8 cellular contexts compared by ENCODE assay signal in the genomic region with DNA sequence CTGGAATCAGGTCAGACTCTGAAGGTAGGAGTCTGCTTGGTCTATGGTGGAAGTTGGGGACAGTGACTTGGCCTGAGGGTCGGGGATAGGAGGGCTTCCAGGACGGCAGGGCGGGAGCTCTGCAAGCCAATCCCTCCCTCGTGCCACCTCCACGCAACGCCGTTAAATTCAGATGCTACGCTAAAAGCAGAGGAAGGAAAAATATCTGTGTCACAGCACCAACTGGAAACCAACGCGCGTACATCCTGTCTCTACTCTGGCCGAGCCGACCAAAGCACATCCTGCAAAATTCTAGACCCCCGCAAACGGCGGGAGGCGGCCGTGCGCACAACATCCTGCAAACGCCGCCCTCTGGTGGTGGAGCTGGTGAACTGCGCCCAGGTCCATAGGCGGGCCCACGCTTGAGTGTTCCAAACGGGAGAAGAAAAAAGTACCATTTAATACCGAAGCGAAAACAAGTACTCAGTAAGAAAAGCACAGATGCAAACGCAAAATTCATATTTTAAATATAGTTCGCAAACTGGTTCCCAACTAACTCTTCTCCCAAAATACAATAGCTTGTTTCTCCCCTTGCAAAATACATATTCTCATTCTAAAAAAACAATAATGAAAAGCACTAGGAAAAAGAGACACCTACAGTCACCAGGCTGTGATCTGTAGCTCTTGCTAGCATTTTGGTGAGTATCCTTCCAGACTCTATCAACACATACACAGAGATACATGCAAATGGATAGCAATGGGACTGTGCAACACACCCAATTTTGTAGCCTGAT. TPM values are rescaled to one million over a fixed set of nuclear protein-coding genes. Genes with fewer than 3 reads are reported as not detected.
A peak's percentile ranks its signal among the peaks of the same experiment; 100 is the strongest.
DNase-seq lines count a peak whose midpoint lies in the region; ATAC-seq, FAIRE-seq and TF ChIP-seq lines count a peak whose summit lies in the region.

No MANE protein-coding gene starts in this region.

- H3K79me2 ChIP-seq in K562 (ENCODE audit: control insufficient read depth, insufficient read depth, low read length) (no peaks in the 10 kb centered on the region), smooth muscle cell (ENCODE audit: low read depth) (no peaks in the 10 kb centered on the region)

- CTCF ChIA-PET in HEK293T (lab: Yijun Ruan, JAX) = interaction anchor here (0.6 to 2.9 kb wide), 20 partner anchors 9 to 870 kb away, joined by 3 to 24 read pairs (median 5); no protein-coding TSS in a partner anchor
- CTCF ChIA-PET in K562 (lab: Yijun Ruan, JAX; ENCODE audit: low intra/inter-chr PET ratio) = interaction anchor here (0.6 to 1.2 kb wide), 5 partner anchors 15 to 343 kb away, joined by 3 to 7 read pairs (median 4); no protein-coding TSS in a partner anchor

- H3K27ac ChIP-seq in K562 (ENCODE audit: extremely low read depth, low read depth, low read length) (no peak overlapping the region), iPS-18a (ENCODE audit: low read length) (no peak overlapping the region), smooth muscle cell (ENCODE audit: low read depth) (no peak overlapping the region)

- H3K4me3 ChIP-seq in K562 (no peak overlapping the region), iPS-18a (ENCODE audit: low read length) (peak overlapping the region; percentile 40), smooth muscle cell (peak overlapping the region; percentile 42)

- intact Hi-C loops in K562 (cut with micrococcal nuclease) = loop anchor here (1.0 to 10.0 kb wide), 3 partner anchors 77 to 343 kb away; no protein-coding TSS in a partner anchor

- FAIRE-seq in TTC549 (lab: Jason Lieb, UNC) = peak; percentile 17
- FAIRE-seq in K562 (lab: Jason Lieb, UNC) = no peak

- H2AFZ ChIP-seq in K562 (ENCODE audit: low read depth, low read length) = no peak overlapping the region
- peak overlapping the region; percentile 90 for H2AFZ ChIP-seq in smooth muscle cell (ENCODE audit: low read depth)

- peak; percentile 91 for ATAC-seq in K562

- TF ChIP-seq POLR2A in K562 (conservative IDR thresholded peaks at IDR 0.05) = no peak

- 4% methylated on average over 27 of the region's 29 CpGs for WGBS in K562 (ENCODE audit: insufficient coverage, low coverage, missing lambda C conversion rate)
- WGBS in smooth muscle cell (ENCODE audit: low lambda C conversion rate) = 11% methylated on average over 29 of the region's 29 CpGs

- H3K9ac ChIP-seq in K562 (ENCODE audit: insufficient read depth in 1 of 2, low read depth in 2 of 2, low read length in 2 of 2) = no peak overlapping the region
- no peak overlapping the region for H3K9ac ChIP-seq in iPS-18a (ENCODE audit: low read length)
- no peak overlapping the region for H3K9ac ChIP-seq in smooth muscle cell (ENCODE audit: low read depth)

- in situ Hi-C loops in K562 (cut with MboI) = loop anchor here (25.0 kb wide), 1 partner anchor 101 kb away; no protein-coding TSS in a partner anchor

- H4K20me1 ChIP-seq in K562 (replicated peaks; ENCODE audit: control insufficient read depth, insufficient read depth, low read length) = no peaks in the 10 kb centered on the region
- H4K20me1 ChIP-seq in smooth muscle cell (ENCODE audit: low read depth) = no peaks in the 10 kb centered on the region

- H3K4me1 ChIP-seq in K562 (replicated peaks in 1 of 2; ENCODE audit: control insufficient read depth in 2 of 2, insufficient read depth in 2 of 2, low read length in 2 of 2) (no peaks in the 10 kb centered on the region), iPS-18a (ENCODE audit: control insufficient read depth, low read depth, low read length) (no peaks in the 10 kb centered on the region), smooth muscle cell (ENCODE audit: low read depth) (peaks cover 3% of the 10 kb centered on the region)

- POLR2A ChIA-PET in HEK293T (lab: Yijun Ruan, JAX) = interaction anchor here (1.5 kb wide), 1 partner anchor 160 kb away, joined by 4 read pairs; no protein-coding TSS in a partner anchor
- POLR2A ChIA-PET in K562 (lab: Yijun Ruan, JAX) = interaction anchor here (0.6 to 0.9 kb wide), 2 partner anchors 65 to 161 kb away, joined by 3 read pairs; no protein-coding TSS in a partner anchor

- H3K36me3 ChIP-seq in K562 (ENCODE audit: control insufficient read depth, insufficient read depth, low read length) (no peaks in the 10 kb centered on the region), iPS-18a (ENCODE audit: control insufficient read depth, low read depth, low read length) (no peaks in the 10 kb centered on the region), smooth muscle cell (ENCODE audit: low read depth) (no peaks in the 10 kb centered on the region)

- TF ChIP-seq CTCF in GM12873 (IDR thresholded peaks at IDR 0.05; ENCODE audit: insufficient read depth, low read depth, low read length, missing control alignments) = peak; percentile 91
- TF ChIP-seq CTCF in K562 (IDR thresholded peaks at IDR 0.05 in 2 of 3, conservative IDR thresholded peaks at IDR 0.05 in 1 of 3; ENCODE audit: insufficient read depth in 2 of 3, low read depth in 1 of 3, low read length in 3 of 3) = peak; percentile 68 to 93 (median 83)
- peak; percentile 94 for TF ChIP-seq CTCF in smooth muscle cell (IDR thresholded peaks at IDR 0.05; ENCODE audit: borderline replicate concordance, insufficient read depth, poor library complexity, severe bottlenecking)

- no peak for TF ChIP-seq EP300 in K562 (IDR thresholded peaks at IDR 0.05; ENCODE audit: low read length)

- H3F3A ChIP-seq in smooth muscle cell (ENCODE audit: low read depth) = no peaks in the 10 kb centered on the region

- H3K9me3 ChIP-seq in K562 (replicated peaks; ENCODE audit: control insufficient read depth, insufficient read depth, low read depth, low read length) (no peaks in the 10 kb centered on the region), iPS-18a (ENCODE audit: control insufficient read depth, low read depth, low read length) (no peaks in the 10 kb centered on the region), smooth muscle cell (replicated peaks; ENCODE audit: low read depth) (no peaks in the 10 kb centered on the region)

- H3K4me2 ChIP-seq in K562 (ENCODE audit: insufficient read depth, low read length) (no peak overlapping the region), smooth muscle cell (peak overlapping the region; percentile 91)

- TF ChIP-seq RAD21 in K562 (CRISPR knock-in tag; conservative IDR thresholded peaks at IDR 0.05 in 1 of 2, IDR thresholded peaks at IDR 0.05 in 1 of 2) = peak; percentile 54 to 67

- no peaks in the 10 kb centered on the region for H3K9me1 ChIP-seq in K562 (ENCODE audit: control insufficient read depth, insufficient read depth, low read length)

- H3K27me3 ChIP-seq in K562 (ENCODE audit: control insufficient read depth in 2 of 2, insufficient read depth in 2 of 2, low read length in 2 of 2) = 0 out of 5 replicates have a peak, but pooled peaks cover 0 to 6% of the 10 kb centered on the region in 2 experiments
- H3K27me3 ChIP-seq in iPS-18a (ENCODE audit: control insufficient read depth, insufficient read depth, low read length) = peaks cover 8% of the 10 kb centered on the region
- peaks cover 3% of the 10 kb centered on the region for H3K27me3 ChIP-seq in smooth muscle cell (ENCODE audit: low read depth)

- no TSS peak for BruUV-seq in K562 (replicated peaks; lab: Mats Ljungman, UMichigan)

- peak; percentile 87 for DNase-seq in HEK293T (ENCODE audit: extremely low spot score)
- peak; percentile 27 for DNase-seq in NCI-H1048 (lab: John Stamatoyannopoulos, UW)
- peak; percentile 49 to 68 (median 64) for DNase-seq in K562 (ENCODE audit: extremely low read depth in 1 of 4, low spot score in 3 of 4)
- DNase-seq in smooth muscle cell (lab: John Stamatoyannopoulos, UW; ENCODE audit: unreplicated experiment) = peak; percentile 68
- DNase-seq in GM19240 (ENCODE audit: insufficient read length, low spot score) = no peak

TF ChIP-seq in HEK293T, 16 proteins besides CTCF, POLR2A, EP300 and RAD21 (continues in another document):
- TF ChIP-seq BHLHE40 (IDR thresholded peaks at IDR 0.05; ENCODE audit: borderline replicate concordance) (no peak), FOXM1 (IDR thresholded peaks at IDR 0.05; ENCODE audit: borderline replicate concordance) (no peak), CTBP1 (IDR thresholded peaks at IDR 0.05; ENCODE audit: borderline replicate concordance) (no peak)

TF ChIP-seq in K562, 482 proteins besides CTCF, POLR2A, EP300 and RAD21 (continues in another document):
- TF ChIP-seq ARNT (IDR thresholded peaks at IDR 0.05) (no peak), TCF7L2 (IDR thresholded peaks at IDR 0.05; ENCODE audit: low read depth, low read length) (no peak), STAG1 (CRISPR knock-in tag; IDR thresholded peaks at IDR 0.05; ENCODE audit: borderline replicate concordance) (peak; percentile 15; the same call in 1 of the 2 replicates), CXXC5 (CRISPR knock-in tag; IDR thresholded peaks at IDR 0.05) (peak; percentile 24; the same call in 1 of the 2 replicates)

RNA-seq across cellular contexts. Expression of gene HSPA12A, which starts 45.7 kb away (rescaled TPM):
- total RNA-seq in K562 (2011; cell fraction: chromatin; rRNA removed; ENCODE audit: low replicate concordance) = 0.55 and 0.65 TPM in 2 replicates
- 0.33 and 0.66 TPM in 2 replicates for total RNA-seq in K562 (2011; cell fraction: nucleolus; rRNA removed)
- total RNA-seq in K562 (2011; cell fraction: nucleoplasm; rRNA removed) = 0.38 TPM in 1 of 2 replicates, not detected in the other
- total RNA-seq in K562 (2014; rRNA removed) = 0.04 TPM in 1 of 2 replicates, not detected in the other
- 0.04 TPM in 1 of 2 replicates, not detected in the other for total RNA-seq in K562 (2014; rRNA removed; fragmentation: Illumina TruSeq; extraction: Trizol)
- 0.11 TPM in 1 of 2 replicates, not detected in the other for total RNA-seq in K562 (2015; rRNA removed; fragmentation: Illumina TruSeq; extraction: Trizol)
- 0.09 and 0.29 TPM in 2 replicates for total RNA-seq in K562 (2021)
- 0.07 and 0.18 TPM in 2 replicates for polyA plus RNA-seq in K562 (2011; rRNA removed)
- polyA plus RNA-seq in K562 (2011; cell fraction: cytosol; rRNA removed) = 0.01 TPM in 2 replicates
- polyA plus RNA-seq in K562 (2011; cell fraction: nucleus; rRNA removed) = 0.10 and 0.52 TPM in 2 replicates
- polyA plus RNA-seq in K562 (2012) = 0.07 and 0.08 TPM in 2 replicates
- 0.03 TPM in 1 of 2 replicates, not detected in the other for polyA plus RNA-seq in K562 (2014; fragmentation: Illumina TruSeq; extraction: Trizol)
- under 1 TPM in 1 of 2 experiments, not detected in 1; 0.01 TPM for polyA plus RNA-seq in K562 (2014; fragmentation: Nextera tagmentation; extraction: Ambion mirVana)
- 0.08 TPM in 1 of 2 replicates, not detected in the other for polyA plus RNA-seq in K562 (2014; rRNA removed)
- polyA minus RNA-seq in K562 (2011; rRNA and poly(A)+ RNA removed) = 0.24 and 0.28 TPM in 2 replicates
- polyA minus RNA-seq in K562 (2011; cell fraction: cytosol; rRNA and poly(A)+ RNA removed) = not detected in 2 replicates
- 0.11 TPM in 1 of 2 replicates, not detected in the other for polyA minus RNA-seq in K562 (2011; cell fraction: nucleus; rRNA and poly(A)+ RNA removed)
- 3.9 and 6.4 TPM in 2 replicates for total RNA-seq in smooth muscle cell
- polyA plus RNA-seq in smooth muscle cell = 4.3 and 5.3 TPM in 2 replicates
